Comparison of ENCODE assay signal across 1 cellular context in the genomic region with DNA sequence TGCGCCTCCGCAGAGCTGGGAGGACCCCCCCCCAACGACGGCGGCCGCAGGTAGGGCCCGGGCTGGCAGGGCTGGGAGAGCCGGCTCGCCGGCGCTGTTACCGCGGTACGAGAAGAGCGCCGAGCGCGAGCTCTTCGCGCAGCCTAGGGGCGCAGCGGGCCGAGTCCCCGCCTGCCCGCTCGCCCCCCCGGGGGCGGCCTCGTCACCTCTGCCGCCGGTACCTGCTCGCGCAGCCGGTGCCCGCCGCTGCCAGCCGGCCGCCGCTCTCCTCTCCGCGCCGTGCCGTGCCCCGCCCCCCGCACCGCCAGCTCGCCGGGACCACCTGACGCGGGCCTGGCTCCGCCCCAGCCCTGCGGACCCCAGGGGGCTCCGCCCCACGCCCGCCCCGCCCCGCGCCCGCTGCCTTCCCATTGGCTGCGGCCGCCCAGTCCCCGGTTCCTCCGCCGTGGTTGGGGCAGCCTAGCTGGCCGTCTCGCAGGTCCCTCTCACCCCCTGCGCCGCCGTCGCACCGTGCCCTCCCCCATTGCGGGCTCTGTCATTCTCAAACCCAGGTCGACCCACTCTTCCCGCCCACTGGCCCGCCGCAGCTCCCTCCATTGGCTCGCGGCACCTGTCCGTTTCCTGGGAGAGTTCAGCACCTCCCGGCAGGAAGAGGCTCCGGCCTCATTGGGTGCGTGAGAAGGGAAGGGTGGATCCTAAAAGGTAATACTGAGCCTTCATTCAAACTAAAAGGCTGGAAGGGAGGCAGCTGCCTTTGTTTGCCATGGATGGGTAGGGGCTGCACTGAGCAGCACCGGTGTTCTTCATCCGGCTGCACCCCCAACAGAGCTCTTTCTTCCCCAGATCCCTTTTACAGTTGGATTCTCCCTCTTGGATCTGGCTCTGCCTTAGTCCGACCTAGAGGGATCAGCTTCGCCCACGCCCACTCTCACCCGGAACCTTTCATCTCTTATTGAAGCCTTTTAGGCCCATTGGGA.
A peak's percentile ranks its signal among the peaks of the same experiment; 100 is the strongest.
TF ChIP-seq lines count a peak whose summit lies in the region.

Gene MAP3K9, minus strand, starts transcription at position 276 of the 977 bp plus-strand sequence. CDS start 342 bp downstream, outside the sequence.

TF ChIP-seq in GM12878, 131 proteins besides CTCF, POLR2A, EP300 and RAD21 (continued from another document and continues in another):
- TF ChIP-seq, protein P1, sequence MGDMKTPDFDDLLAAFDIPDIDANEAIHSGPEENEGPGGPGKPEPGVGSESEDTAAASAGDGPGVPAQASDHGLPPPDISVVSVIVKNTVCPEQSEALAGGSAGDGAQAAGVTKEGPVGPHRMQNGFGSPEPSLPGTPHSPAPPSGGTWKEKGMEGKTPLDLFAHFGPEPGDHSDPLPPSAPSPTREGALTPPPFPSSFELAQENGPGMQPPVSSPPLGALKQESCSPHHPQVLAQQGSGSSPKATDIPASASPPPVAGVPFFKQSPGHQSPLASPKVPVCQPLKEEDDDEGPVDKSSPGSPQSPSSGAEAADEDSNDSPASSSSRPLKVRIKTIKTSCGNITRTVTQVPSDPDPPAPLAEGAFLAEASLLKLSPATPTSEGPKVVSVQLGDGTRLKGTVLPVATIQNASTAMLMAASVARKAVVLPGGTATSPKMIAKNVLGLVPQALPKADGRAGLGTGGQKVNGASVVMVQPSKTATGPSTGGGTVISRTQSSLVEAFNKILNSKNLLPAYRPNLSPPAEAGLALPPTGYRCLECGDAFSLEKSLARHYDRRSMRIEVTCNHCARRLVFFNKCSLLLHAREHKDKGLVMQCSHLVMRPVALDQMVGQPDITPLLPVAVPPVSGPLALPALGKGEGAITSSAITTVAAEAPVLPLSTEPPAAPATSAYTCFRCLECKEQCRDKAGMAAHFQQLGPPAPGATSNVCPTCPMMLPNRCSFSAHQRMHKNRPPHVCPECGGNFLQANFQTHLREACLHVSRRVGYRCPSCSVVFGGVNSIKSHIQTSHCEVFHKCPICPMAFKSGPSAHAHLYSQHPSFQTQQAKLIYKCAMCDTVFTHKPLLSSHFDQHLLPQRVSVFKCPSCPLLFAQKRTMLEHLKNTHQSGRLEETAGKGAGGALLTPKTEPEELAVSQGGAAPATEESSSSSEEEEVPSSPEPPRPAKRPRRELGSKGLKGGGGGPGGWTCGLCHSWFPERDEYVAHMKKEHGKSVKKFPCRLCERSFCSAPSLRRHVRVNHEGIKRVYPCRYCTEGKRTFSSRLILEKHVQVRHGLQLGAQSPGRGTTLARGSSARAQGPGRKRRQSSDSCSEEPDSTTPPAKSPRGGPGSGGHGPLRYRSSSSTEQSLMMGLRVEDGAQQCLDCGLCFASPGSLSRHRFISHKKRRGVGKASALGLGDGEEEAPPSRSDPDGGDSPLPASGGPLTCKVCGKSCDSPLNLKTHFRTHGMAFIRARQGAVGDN (IDR thresholded peaks at IDR 0.05) = 0 out of 2 replicates have a peak, but pooled peaks have one; percentile 41
- TF ChIP-seq NRF1 (conservative IDR thresholded peaks at IDR 0.05; ENCODE audit: low read depth, low read length) = 0 out of 2 replicates have a peak, but pooled peaks have one; percentile 18
- peak in 1 of 2 experiments; percentile 27; a peak in 1 of 3 replicates for TF ChIP-seq EGR1 (IDR thresholded peaks at IDR 0.05; ENCODE audit: borderline replicate concordance in 1 of 2, low read depth in 2 of 2, low read length in 2 of 2)
- TF ChIP-seq SRF (IDR thresholded peaks at IDR 0.05; ENCODE audit: low read depth in 2 of 2, low read length in 2 of 2) = no peak
- no peak for TF ChIP-seq JUNB (IDR thresholded peaks at IDR 0.05)
- TF ChIP-seq EED (IDR thresholded peaks at IDR 0.05; ENCODE audit: low read depth) = peak; percentile 59; the same call in 1 of the 2 replicates
- TF ChIP-seq SP1 (IDR thresholded peaks at IDR 0.05; ENCODE audit: low read depth, low read length) = peak; percentile 71
- TF ChIP-seq BCL11A (IDR thresholded peaks at IDR 0.05; ENCODE audit: low read depth, low read length) = no peak
- TF ChIP-seq POLR2AphosphoS5 (IDR thresholded peaks at IDR 0.05; ENCODE audit: low read length) = peak; percentile 45; the same call in 1 of the 2 replicates
- TF ChIP-seq KAT2A (conservative IDR thresholded peaks at IDR 0.05; ENCODE audit: control insufficient read depth, low read depth, low read length) = no peak
- peak; percentile 78; the same call in 1 of the 2 replicates for TF ChIP-seq DPF2 (IDR thresholded peaks at IDR 0.05)
- TF ChIP-seq, protein P2, sequence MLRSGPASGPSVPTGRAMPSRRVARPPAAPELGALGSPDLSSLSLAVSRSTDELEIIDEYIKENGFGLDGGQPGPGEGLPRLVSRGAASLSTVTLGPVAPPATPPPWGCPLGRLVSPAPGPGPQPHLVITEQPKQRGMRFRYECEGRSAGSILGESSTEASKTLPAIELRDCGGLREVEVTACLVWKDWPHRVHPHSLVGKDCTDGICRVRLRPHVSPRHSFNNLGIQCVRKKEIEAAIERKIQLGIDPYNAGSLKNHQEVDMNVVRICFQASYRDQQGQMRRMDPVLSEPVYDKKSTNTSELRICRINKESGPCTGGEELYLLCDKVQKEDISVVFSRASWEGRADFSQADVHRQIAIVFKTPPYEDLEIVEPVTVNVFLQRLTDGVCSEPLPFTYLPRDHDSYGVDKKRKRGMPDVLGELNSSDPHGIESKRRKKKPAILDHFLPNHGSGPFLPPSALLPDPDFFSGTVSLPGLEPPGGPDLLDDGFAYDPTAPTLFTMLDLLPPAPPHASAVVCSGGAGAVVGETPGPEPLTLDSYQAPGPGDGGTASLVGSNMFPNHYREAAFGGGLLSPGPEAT (IDR thresholded peaks at IDR 0.05; ENCODE audit: low read depth) = peak; percentile 37; the same call in 1 of the 2 replicates
- TF ChIP-seq TCF3 (IDR thresholded peaks at IDR 0.05; ENCODE audit: borderline replicate concordance, insufficient read depth, low read depth, low read length) = 0 out of 2 replicates have a peak, but pooled peaks have one; percentile 14
- TF ChIP-seq RAD51 (IDR thresholded peaks at IDR 0.05) = no peak
- TF ChIP-seq ZNF622 (IDR thresholded peaks at IDR 0.05) = no peak
- peak; percentile 69; the same call in 1 of the 2 replicates for TF ChIP-seq GATAD2B (conservative IDR thresholded peaks at IDR 0.05; ENCODE audit: low read depth)
- TF ChIP-seq BHLHE40 (IDR thresholded peaks at IDR 0.05; ENCODE audit: borderline replicate concordance in 1 of 2, low read depth in 2 of 2, low read length in 1 of 2) = peak; percentile 10 to 61; a peak in 2 of 4 replicates
- peak; percentile 43; the same call in 1 of the 2 replicates for TF ChIP-seq SMARCA5 (IDR thresholded peaks at IDR 0.05)
- peak; percentile 23; the same call in 1 of the 2 replicates for TF ChIP-seq CREM (IDR thresholded peaks at IDR 0.05; ENCODE audit: low read depth)
- TF ChIP-seq, protein P3, sequence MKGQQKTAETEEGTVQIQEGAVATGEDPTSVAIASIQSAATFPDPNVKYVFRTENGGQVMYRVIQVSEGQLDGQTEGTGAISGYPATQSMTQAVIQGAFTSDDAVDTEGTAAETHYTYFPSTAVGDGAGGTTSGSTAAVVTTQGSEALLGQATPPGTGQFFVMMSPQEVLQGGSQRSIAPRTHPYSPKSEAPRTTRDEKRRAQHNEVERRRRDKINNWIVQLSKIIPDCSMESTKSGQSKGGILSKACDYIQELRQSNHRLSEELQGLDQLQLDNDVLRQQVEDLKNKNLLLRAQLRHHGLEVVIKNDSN (IDR thresholded peaks at IDR 0.05; ENCODE audit: borderline replicate concordance, extremely low read length, insufficient read depth, low read depth, low read length) = peak; percentile 67
- no peak for TF ChIP-seq FOS (IDR thresholded peaks at IDR 0.05; ENCODE audit: borderline replicate concordance, extremely low read depth, insufficient read length)
- peak; percentile 54 for TF ChIP-seq IKZF1 (conservative IDR thresholded peaks at IDR 0.05)
- TF ChIP-seq CHD2 (IDR thresholded peaks at IDR 0.05; ENCODE audit: borderline replicate concordance, low read depth, low read length) = peak; percentile 80
- TF ChIP-seq PBX3 (IDR thresholded peaks at IDR 0.05; ENCODE audit: insufficient replicate concordance, low read depth, low read length) = peak; percentile 86
- no peak for TF ChIP-seq E4F1 (IDR thresholded peaks at IDR 0.05; ENCODE audit: borderline replicate concordance, partially characterized antibody)
- TF ChIP-seq NKRF (conservative IDR thresholded peaks at IDR 0.05) = peak; percentile 65
- no peak for TF ChIP-seq RB1 (IDR thresholded peaks at IDR 0.05; ENCODE audit: borderline replicate concordance)
- TF ChIP-seq, protein P4, sequence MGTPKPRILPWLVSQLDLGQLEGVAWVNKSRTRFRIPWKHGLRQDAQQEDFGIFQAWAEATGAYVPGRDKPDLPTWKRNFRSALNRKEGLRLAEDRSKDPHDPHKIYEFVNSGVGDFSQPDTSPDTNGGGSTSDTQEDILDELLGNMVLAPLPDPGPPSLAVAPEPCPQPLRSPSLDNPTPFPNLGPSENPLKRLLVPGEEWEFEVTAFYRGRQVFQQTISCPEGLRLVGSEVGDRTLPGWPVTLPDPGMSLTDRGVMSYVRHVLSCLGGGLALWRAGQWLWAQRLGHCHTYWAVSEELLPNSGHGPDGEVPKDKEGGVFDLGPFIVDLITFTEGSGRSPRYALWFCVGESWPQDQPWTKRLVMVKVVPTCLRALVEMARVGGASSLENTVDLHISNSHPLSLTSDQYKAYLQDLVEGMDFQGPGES (IDR thresholded peaks at IDR 0.05) = 0 out of 2 replicates have a peak, but pooled peaks have one; percentile 48
- peak; percentile 59 for TF ChIP-seq CREB1 (IDR thresholded peaks at IDR 0.05; ENCODE audit: low read depth)
- no peak for TF ChIP-seq JUND (IDR thresholded peaks at IDR 0.05; ENCODE audit: low read depth, low read length)
- peak; percentile 34; the same call in 1 of the 2 replicates for TF ChIP-seq NR2C1 (IDR thresholded peaks at IDR 0.05)
- TF ChIP-seq NR2C2 (IDR thresholded peaks at IDR 0.05; ENCODE audit: borderline replicate concordance, control insufficient read depth, insufficient read length, low read depth) = no peak
- no peak for TF ChIP-seq IRF4 (IDR thresholded peaks at IDR 0.05; ENCODE audit: low read depth, low read length)
- no peak; the same call in 1 of the 2 replicates for TF ChIP-seq MXI1 (IDR thresholded peaks at IDR 0.05; ENCODE audit: low read depth, low read length)
- no peak for TF ChIP-seq SMC3 (IDR thresholded peaks at IDR 0.05; ENCODE audit: borderline replicate concordance, low read length)
- TF ChIP-seq, protein P5, sequence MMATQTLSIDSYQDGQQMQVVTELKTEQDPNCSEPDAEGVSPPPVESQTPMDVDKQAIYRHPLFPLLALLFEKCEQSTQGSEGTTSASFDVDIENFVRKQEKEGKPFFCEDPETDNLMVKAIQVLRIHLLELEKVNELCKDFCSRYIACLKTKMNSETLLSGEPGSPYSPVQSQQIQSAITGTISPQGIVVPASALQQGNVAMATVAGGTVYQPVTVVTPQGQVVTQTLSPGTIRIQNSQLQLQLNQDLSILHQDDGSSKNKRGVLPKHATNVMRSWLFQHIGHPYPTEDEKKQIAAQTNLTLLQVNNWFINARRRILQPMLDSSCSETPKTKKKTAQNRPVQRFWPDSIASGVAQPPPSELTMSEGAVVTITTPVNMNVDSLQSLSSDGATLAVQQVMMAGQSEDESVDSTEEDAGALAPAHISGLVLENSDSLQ (IDR thresholded peaks at IDR 0.05) = peak; percentile 97
- TF ChIP-seq, protein P6, sequence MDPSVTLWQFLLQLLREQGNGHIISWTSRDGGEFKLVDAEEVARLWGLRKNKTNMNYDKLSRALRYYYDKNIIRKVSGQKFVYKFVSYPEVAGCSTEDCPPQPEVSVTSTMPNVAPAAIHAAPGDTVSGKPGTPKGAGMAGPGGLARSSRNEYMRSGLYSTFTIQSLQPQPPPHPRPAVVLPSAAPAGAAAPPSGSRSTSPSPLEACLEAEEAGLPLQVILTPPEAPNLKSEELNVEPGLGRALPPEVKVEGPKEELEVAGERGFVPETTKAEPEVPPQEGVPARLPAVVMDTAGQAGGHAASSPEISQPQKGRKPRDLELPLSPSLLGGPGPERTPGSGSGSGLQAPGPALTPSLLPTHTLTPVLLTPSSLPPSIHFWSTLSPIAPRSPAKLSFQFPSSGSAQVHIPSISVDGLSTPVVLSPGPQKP (IDR thresholded peaks at IDR 0.05; ENCODE audit: low read depth, low read length) = 0 out of 2 replicates have a peak, but pooled peaks have one; percentile 17
- peak; percentile 32; the same call in 1 of the 2 replicates for TF ChIP-seq RUNX3 (IDR thresholded peaks at IDR 0.05; ENCODE audit: low read length)
- TF ChIP-seq ATF7 (IDR thresholded peaks at IDR 0.05; ENCODE audit: low read depth) = peak; percentile 40; the same call in 1 of the 2 replicates
- TF ChIP-seq KDM1A (IDR thresholded peaks at IDR 0.05; ENCODE audit: borderline replicate concordance) = no peak
- peak in 1 of 2 experiments; percentile 70; a peak in 2 of 4 replicates for TF ChIP-seq IKZF2 (IDR thresholded peaks at IDR 0.05)
- TF ChIP-seq NR2F1 (conservative IDR thresholded peaks at IDR 0.05) = peak; percentile 65
